11 cellular contexts compared by ENCODE assay signal in the genomic region with DNA sequence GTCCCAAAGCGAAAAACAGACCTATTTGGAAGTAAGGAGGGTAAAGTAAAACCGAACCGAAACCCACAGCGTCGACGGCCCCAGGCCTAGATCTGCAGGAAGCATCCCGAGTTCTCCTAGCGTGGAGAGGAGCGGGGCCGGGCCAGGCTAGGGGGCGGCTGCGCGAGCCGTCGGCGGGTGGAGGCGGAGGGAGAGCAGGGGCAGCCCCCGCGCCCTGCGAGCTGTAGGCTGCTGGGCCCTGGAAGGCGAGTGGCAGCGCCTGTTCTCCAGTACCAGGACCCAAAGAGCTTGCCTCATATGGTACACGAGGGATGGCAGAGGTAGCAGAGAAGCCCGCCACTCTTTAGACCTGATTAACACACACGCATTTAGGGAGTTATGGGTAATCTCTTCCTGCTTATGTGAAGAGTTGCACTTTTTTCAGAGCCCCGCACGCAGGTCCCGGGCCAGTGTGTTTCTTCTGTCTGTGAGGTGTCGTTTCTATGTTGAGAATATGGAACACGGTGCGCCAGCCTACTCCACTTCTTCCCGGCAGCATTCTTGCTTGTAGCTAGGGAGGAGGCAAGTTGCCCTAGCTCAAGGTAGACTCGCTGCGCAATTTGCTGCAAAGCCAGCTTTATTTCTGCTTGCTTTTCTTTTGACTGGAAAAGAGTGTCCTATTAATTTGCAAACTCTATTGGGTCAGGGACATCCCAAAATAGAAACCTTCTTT.
DNase-seq lines count a peak whose midpoint lies in the region; ATAC-seq and TF ChIP-seq lines count a peak whose summit lies in the region.
"Had no signal": no experiment of that assay in that cellular context is flagged by ENCODE, and none has a peak within 500 bp of the region (broad histone marks: within the 10 kb centered on the region; RNA-seq: fewer than 3 reads in every experiment).

No MANE protein-coding gene starts in this region.

- H3K4me3 ChIP-seq in Panc1 (ENCODE audit: low read depth in 2 of 2, low read length in 2 of 2) = peak overlapping the region; percentile 30 to 43
- peak overlapping the region; percentile 41 for H3K4me3 ChIP-seq in fibroblast of pulmonary artery (replicated peaks; ENCODE audit: low read depth, low read length)
- H3K4me3 ChIP-seq in HAP-1 = no peak overlapping the region
- H3K4me3 ChIP-seq: cardiac muscle cell had no signal

- H3K27me3 ChIP-seq in Panc1 (ENCODE audit: control insufficient read depth, insufficient read depth, low read length) (peaks cover 3% of the 10 kb centered on the region; the same call in 1 of the 2 replicates), HAP-1 (ENCODE audit: low read depth) (no peaks in the 10 kb centered on the region)
- H3K27me3 ChIP-seq: thyroid gland had no signal

- intact Hi-C loops in Panc1 (cut with micrococcal nuclease; ENCODE audit: unreplicated experiment) = no loop called here
- intact Hi-C loops in sciatic nerve (cut with DNase I) = no loop called here

- POLR2A ChIA-PET in Panc1 (lab: Charles Lee) = no interaction called here
- POLR2A ChIA-PET in RWPE1 (lab: Yijun Ruan, JAX; ENCODE audit: low non-redundant PET) = no interaction called here

- TF ChIP-seq CTCF in Panc1 (IDR thresholded peaks at IDR 0.05) (no peak), fibroblast of pulmonary artery (IDR thresholded peaks at IDR 0.05; ENCODE audit: low read length, missing control alignments) (no peak), RWPE1 (conservative IDR thresholded peaks at IDR 0.05; ENCODE audit: low read depth) (no peak)

- H3K27ac ChIP-seq in Panc1 (ENCODE audit: low read length) (no peak overlapping the region), RWPE1 (no peak overlapping the region)
- H3K27ac ChIP-seq: cardiac muscle cell, thyroid gland had no signal

- H3K4me1 ChIP-seq in Panc1 (ENCODE audit: control insufficient read depth, insufficient read depth, low read length) = no peaks in the 10 kb centered on the region
- H3K4me1 ChIP-seq in HAP-1 = no peaks in the 10 kb centered on the region

- in situ Hi-C loops in Panc1 (cut with HindIII; ENCODE audit: low pct_unique_long_range_greater_than_20kb, low sequenced_read_pairs) (no loop called here), HAP-1 (cut with MboI; ENCODE audit: low sequenced_read_pairs) (no loop called here)

- H3K36me3 ChIP-seq in Panc1 (ENCODE audit: control insufficient read depth, insufficient read depth, low read length) (no peaks in the 10 kb centered on the region), HAP-1 (replicated peaks) (no peaks in the 10 kb centered on the region)
- H3K36me3 ChIP-seq: cardiac muscle cell, thyroid gland had no signal

- ATAC-seq in GM19324 (IDR thresholded peaks at IDR 0.05; ENCODE audit: low FRiP score, unreplicated experiment) (peak; percentile 9), Panc1 (peak; percentile 34), sciatic nerve (peak; percentile 34), HG03469 (IDR thresholded peaks at IDR 0.05; ENCODE audit: unreplicated experiment) (no peak)

- no peak for DNase-seq in Panc1 (ENCODE audit: low read depth, low spot score)
- DNase-seq in fibroblast of pulmonary artery (ENCODE audit: low read depth) = no peak
- DNase-seq in sciatic nerve (ENCODE audit: low spot score) = no peak
- DNase-seq in NCI-H345 (lab: John Stamatoyannopoulos, UW) = no peak
- DNase-seq in RWPE1 (ENCODE audit: low spot score) = no peak
- DNase-seq in HAP-1 (ENCODE audit: low spot score in 2 of 2) = no peak
- DNase-seq: SHP77 treated with DMSO at 0.1 percent for 48 hours had no signal

- CTCF ChIA-PET in Panc1 (lab: Charles Lee) (interaction anchor here (0.6 kb wide), 1 partner anchor 13 kb away, joined by 3 read pairs; no protein-coding TSS in a partner anchor), RWPE1 (lab: Yijun Ruan, JAX) (interaction anchor here (2.7 kb wide), 1 partner anchor 13 kb away, joined by 13 read pairs; no protein-coding TSS in a partner anchor)

- BruUV-seq in Panc1 (replicated peaks; lab: Mats Ljungman, UMichigan) = no TSS peak

- H3K9me3 ChIP-seq in Panc1 (ENCODE audit: control insufficient read depth, insufficient read depth, low read depth, low read length) = no peaks in the 10 kb centered on the region
- H3K9me3 ChIP-seq in HAP-1 = no peaks in the 10 kb centered on the region
- H3K9me3 ChIP-seq: thyroid gland had no signal
